In the genomic region with DNA sequence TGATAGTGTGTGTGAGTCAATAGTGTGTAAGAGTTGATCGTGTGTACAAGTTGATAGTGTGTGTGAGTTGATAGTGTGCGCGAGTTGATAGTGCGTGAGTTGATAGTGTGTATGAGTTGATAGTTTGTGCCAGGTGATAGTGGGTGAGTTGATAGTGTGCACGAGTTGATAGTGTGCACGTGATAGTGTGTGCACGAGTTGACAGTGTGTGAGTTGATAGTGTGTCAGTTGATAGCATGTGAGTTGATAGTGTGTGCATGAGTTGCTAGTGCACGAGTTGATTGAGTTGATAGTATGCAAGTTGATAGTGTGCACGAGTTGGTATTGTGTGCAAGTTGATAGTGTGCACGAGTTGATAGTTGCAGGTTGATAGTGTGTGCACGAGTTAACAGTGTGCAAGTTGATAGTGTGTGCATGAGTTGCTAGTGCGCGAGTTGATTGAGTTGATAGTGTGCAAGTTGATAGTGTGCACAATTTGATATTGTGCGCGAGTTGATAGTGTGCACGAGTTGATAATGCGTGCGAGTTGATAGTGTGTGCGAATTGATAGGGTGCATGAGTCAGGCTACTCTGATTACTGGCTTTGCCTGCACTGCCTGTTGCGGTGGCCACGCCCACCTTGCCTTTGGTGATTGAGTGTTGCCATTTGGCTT, we compare ENCODE assay signal across 2 cellular contexts.
A peak's percentile ranks its signal among the peaks of the same experiment; 100 is the strongest.
TF ChIP-seq lines count a peak whose summit lies in the region.

No MANE protein-coding gene starts in this region.

TF ChIP-seq in HepG2, 621 proteins besides CTCF, POLR2A, EP300 and RAD21:
- TF ChIP-seq ZNF782 (CRISPR knock-in tag; IDR thresholded peaks at IDR 0.05; ENCODE audit: borderline replicate concordance) (no peak), PAX8 (CRISPR knock-in tag; IDR thresholded peaks at IDR 0.05; ENCODE audit: borderline replicate concordance) (no peak), ZNF329 (CRISPR knock-in tag; IDR thresholded peaks at IDR 0.05; ENCODE audit: low read depth) (no peak), ZNF253 (CRISPR knock-in tag; IDR thresholded peaks at IDR 0.05; ENCODE audit: borderline replicate concordance) (no peak), FOXK2 (IDR thresholded peaks at IDR 0.05) (peak; percentile 25; the same call in 1 of the 2 replicates), SAFB2 (CRISPR knock-in tag; IDR thresholded peaks at IDR 0.05; ENCODE audit: borderline replicate concordance, low read depth) (no peak), MTF2 (CRISPR knock-in tag; IDR thresholded peaks at IDR 0.05; ENCODE audit: borderline replicate concordance) (no peak), FOXP1 (IDR thresholded peaks at IDR 0.05) (0 out of 2 replicates have a peak, but pooled peaks have one; percentile 21), FOXP1 (CRISPR knock-in tag; IDR thresholded peaks at IDR 0.05) (no peak), ZNF207 (IDR thresholded peaks at IDR 0.05; ENCODE audit: borderline replicate concordance) (0 out of 2 replicates have a peak, but pooled peaks have one; percentile 37), ZNF441 (CRISPR knock-in tag; IDR thresholded peaks at IDR 0.05; ENCODE audit: borderline replicate concordance) (no peak), ZNF24 (IDR thresholded peaks at IDR 0.05) (no peak), TRIM22 (IDR thresholded peaks at IDR 0.05) (0 out of 2 replicates have a peak, but pooled peaks have one; percentile 44), ZNF282 (IDR thresholded peaks at IDR 0.05; ENCODE audit: partially characterized antibody) (peak; percentile 27), PHB2 (IDR thresholded peaks at IDR 0.05; ENCODE audit: partially characterized antibody) (peak; percentile 75)
- TF ChIP-seq, protein P1, sequence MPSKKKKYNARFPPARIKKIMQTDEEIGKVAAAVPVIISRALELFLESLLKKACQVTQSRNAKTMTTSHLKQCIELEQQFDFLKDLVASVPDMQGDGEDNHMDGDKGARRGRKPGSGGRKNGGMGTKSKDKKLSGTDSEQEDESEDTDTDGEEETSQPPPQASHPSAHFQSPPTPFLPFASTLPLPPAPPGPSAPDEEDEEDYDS (CRISPR knock-in tag; IDR thresholded peaks at IDR 0.05): no peak
- TF ChIP-seq, protein P2, sequence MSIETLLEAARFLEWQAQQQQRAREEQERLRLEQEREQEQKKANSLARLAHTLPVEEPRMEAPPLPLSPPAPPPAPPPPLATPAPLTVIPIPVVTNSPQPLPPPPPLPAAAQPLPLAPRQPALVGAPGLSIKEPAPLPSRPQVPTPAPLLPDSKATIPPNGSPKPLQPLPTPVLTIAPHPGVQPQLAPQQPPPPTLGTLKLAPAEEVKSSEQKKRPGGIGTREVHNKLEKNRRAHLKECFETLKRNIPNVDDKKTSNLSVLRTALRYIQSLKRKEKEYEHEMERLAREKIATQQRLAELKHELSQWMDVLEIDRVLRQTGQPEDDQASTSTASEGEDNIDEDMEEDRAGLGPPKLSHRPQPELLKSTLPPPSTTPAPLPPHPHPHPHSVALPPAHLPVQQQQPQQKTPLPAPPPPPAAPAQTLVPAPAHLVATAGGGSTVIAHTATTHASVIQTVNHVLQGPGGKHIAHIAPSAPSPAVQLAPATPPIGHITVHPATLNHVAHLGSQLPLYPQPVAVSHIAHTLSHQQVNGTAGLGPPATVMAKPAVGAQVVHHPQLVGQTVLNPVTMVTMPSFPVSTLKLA (IDR thresholded peaks at IDR 0.05): peak; percentile 70

TF ChIP-seq in K562, 482 proteins besides CTCF, POLR2A, EP300 and RAD21 (continues in another document):
- TF ChIP-seq MCM7 (IDR thresholded peaks at IDR 0.05) (no peak), SPI1 (IDR thresholded peaks at IDR 0.05; ENCODE audit: borderline replicate concordance, low read depth, low read length) (no peak), HINFP (tag; conservative IDR thresholded peaks at IDR 0.05; ENCODE audit: low read depth) (no peak), SIN3A (IDR thresholded peaks at IDR 0.05; ENCODE audit: borderline replicate concordance in 2 of 2, control insufficient read depth in 1 of 2, low read depth in 2 of 2, low read length in 2 of 2) (no peak), ZBTB11 (CRISPR knock-in tag; IDR thresholded peaks at IDR 0.05) (no peak), CREB3 (tag; conservative IDR thresholded peaks at IDR 0.05; ENCODE audit: low read depth) (no peak), L3MBTL2 (IDR thresholded peaks at IDR 0.05) (0 out of 2 replicates have a peak, but pooled peaks have one; percentile 7), BCL6 (CRISPR knock-in tag; IDR thresholded peaks at IDR 0.05) (no peak), ZNF280A (IDR thresholded peaks at IDR 0.05; ENCODE audit: low read depth, partially characterized antibody) (no peak), CREBBP (IDR thresholded peaks at IDR 0.05; ENCODE audit: low read depth, low read length) (peak; percentile 24), ZNF174 (CRISPR knock-in tag; IDR thresholded peaks at IDR 0.05) (no peak), GTF2A2 (tag; IDR thresholded peaks at IDR 0.05) (no peak), POLR2G (IDR thresholded peaks at IDR 0.05; ENCODE audit: low read depth, low read length) (no peak), TAL1 (IDR thresholded peaks at IDR 0.05) (peak; percentile 50), CBFA2T2 (conservative IDR thresholded peaks at IDR 0.05) (peak; percentile 58), KLF1 (tag; IDR thresholded peaks at IDR 0.05) (no peak), NR4A1 (CRISPR knock-in tag; IDR thresholded peaks at IDR 0.05) (no peak), NR4A1 (tag; IDR thresholded peaks at IDR 0.05) (no peak), ZNF316 (IDR thresholded peaks at IDR 0.05) (no peak), HDAC6 (IDR thresholded peaks at IDR 0.05; ENCODE audit: low read depth, low read length) (no peak), IFI16 (CRISPR knock-in tag; IDR thresholded peaks at IDR 0.05) (no peak), LARP7 (IDR thresholded peaks at IDR 0.05) (no peak), ARHGAP35 (IDR thresholded peaks at IDR 0.05; ENCODE audit: partially characterized antibody) (no peak), ILK (tag; IDR thresholded peaks at IDR 0.05; ENCODE audit: borderline replicate concordance, low read depth) (no peak), DNMT1 (IDR thresholded peaks at IDR 0.05) (no peak), ZBED1 (IDR thresholded peaks at IDR 0.05) (no peak), ZNF785 (CRISPR knock-in tag; IDR thresholded peaks at IDR 0.05) (no peak), THRAP3 (IDR thresholded peaks at IDR 0.05; ENCODE audit: borderline replicate concordance) (no peak), MEF2D (tag; conservative IDR thresholded peaks at IDR 0.05; ENCODE audit: low read depth) (no peak), CHD4 (IDR thresholded peaks at IDR 0.05; ENCODE audit: insufficient read depth, insufficient replicate concordance, low read depth, low read length, poor library complexity, severe bottlenecking) (no peak), SRF (CRISPR knock-in tag; IDR thresholded peaks at IDR 0.05) (no peak)
- TF ChIP-seq, protein P3, sequence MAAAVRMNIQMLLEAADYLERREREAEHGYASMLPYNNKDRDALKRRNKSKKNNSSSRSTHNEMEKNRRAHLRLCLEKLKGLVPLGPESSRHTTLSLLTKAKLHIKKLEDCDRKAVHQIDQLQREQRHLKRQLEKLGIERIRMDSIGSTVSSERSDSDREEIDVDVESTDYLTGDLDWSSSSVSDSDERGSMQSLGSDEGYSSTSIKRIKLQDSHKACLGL (CRISPR knock-in tag; IDR thresholded peaks at IDR 0.05; ENCODE audit: borderline replicate concordance, poor library complexity, severe bottlenecking): no peak
- TF ChIP-seq, protein P4, sequence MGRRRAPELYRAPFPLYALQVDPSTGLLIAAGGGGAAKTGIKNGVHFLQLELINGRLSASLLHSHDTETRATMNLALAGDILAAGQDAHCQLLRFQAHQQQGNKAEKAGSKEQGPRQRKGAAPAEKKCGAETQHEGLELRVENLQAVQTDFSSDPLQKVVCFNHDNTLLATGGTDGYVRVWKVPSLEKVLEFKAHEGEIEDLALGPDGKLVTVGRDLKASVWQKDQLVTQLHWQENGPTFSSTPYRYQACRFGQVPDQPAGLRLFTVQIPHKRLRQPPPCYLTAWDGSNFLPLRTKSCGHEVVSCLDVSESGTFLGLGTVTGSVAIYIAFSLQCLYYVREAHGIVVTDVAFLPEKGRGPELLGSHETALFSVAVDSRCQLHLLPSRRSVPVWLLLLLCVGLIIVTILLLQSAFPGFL (CRISPR knock-in tag; IDR thresholded peaks at IDR 0.05): no peak
- TF ChIP-seq, protein P5, sequence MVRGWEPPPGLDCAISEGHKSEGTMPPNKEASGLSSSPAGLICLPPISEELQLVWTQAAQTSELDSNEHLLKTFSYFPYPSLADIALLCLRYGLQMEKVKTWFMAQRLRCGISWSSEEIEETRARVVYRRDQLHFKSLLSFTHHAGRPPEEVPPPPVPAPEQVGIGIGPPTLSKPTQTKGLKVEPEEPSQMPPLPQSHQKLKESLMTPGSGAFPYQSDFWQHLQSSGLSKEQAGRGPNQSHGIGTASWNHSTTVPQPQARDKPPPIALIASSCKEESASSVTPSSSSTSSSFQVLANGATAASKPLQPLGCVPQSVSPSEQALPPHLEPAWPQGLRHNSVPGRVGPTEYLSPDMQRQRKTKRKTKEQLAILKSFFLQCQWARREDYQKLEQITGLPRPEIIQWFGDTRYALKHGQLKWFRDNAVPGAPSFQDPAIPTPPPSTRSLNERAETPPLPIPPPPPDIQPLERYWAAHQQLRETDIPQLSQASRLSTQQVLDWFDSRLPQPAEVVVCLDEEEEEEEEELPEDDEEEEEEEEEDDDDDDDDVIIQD (CRISPR knock-in tag; IDR thresholded peaks at IDR 0.05): no peak
- TF ChIP-seq, protein P6, sequence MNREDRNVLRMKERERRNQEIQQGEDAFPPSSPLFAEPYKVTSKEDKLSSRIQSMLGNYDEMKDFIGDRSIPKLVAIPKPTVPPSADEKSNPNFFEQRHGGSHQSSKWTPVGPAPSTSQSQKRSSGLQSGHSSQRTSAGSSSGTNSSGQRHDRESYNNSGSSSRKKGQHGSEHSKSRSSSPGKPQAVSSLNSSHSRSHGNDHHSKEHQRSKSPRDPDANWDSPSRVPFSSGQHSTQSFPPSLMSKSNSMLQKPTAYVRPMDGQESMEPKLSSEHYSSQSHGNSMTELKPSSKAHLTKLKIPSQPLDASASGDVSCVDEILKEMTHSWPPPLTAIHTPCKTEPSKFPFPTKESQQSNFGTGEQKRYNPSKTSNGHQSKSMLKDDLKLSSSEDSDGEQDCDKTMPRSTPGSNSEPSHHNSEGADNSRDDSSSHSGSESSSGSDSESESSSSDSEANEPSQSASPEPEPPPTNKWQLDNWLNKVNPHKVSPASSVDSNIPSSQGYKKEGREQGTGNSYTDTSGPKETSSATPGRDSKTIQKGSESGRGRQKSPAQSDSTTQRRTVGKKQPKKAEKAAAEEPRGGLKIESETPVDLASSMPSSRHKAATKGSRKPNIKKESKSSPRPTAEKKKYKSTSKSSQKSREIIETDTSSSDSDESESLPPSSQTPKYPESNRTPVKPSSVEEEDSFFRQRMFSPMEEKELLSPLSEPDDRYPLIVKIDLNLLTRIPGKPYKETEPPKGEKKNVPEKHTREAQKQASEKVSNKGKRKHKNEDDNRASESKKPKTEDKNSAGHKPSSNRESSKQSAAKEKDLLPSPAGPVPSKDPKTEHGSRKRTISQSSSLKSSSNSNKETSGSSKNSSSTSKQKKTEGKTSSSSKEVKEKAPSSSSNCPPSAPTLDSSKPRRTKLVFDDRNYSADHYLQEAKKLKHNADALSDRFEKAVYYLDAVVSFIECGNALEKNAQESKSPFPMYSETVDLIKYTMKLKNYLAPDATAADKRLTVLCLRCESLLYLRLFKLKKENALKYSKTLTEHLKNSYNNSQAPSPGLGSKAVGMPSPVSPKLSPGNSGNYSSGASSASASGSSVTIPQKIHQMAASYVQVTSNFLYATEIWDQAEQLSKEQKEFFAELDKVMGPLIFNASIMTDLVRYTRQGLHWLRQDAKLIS (CRISPR knock-in tag; IDR thresholded peaks at IDR 0.05): no peak
